Comparison of ENCODE assay signal across 8 cellular contexts in genomic region chr6:68343901-68344300, GRCh38.
DNase-seq lines count a peak whose midpoint lies in the region; ATAC-seq and TF ChIP-seq lines count a peak whose summit lies in the region.

No MANE protein-coding gene starts in this region.

- CTCF ChIA-PET in Panc1 (lab: Charles Lee) = interaction anchor here (0.6 to 0.8 kb wide), 4 partner anchors 136 to 1277 kb away, joined by 3 to 4 read pairs (median 3); no protein-coding TSS in a partner anchor

- intact Hi-C loops in Panc1 (cut with micrococcal nuclease; ENCODE audit: unreplicated experiment) (loop anchor here (5.0 kb wide), 1 partner anchor 433 kb away; no protein-coding TSS in a partner anchor), upper lobe of right lung (cut with DNase I) (no loop called here)

- H3K4me1 ChIP-seq in Panc1 (ENCODE audit: control insufficient read depth, insufficient read depth, low read length) = no peaks in the 10 kb centered on the region
- H3K4me1 ChIP-seq in upper lobe of right lung = no peaks in the 10 kb centered on the region

- DNase-seq in GM10266 (ENCODE audit: extremely low spot score) (peak; percentile 17), HCEC 1CT (peak; percentile 71), M059J (ENCODE audit: low read depth) (peak; percentile 79), Panc1 (ENCODE audit: low read depth, low spot score) (peak; percentile 22), fibroblast of the aortic adventitia (ENCODE audit: low read depth) (peak; percentile 2), upper lobe of right lung (no peak), GM03348 (ENCODE audit: low spot score) (no peak), activated gamma-delta T cell (lab: John Stamatoyannopoulos, UW) (no peak)

- H3K4me3 ChIP-seq in Panc1 (ENCODE audit: low read depth in 2 of 2, low read length in 2 of 2) = no peak overlapping the region
- no peak overlapping the region for H3K4me3 ChIP-seq in fibroblast of the aortic adventitia (ENCODE audit: low read depth, low read length)
- H3K4me3 ChIP-seq in upper lobe of right lung = no peak overlapping the region

- in situ Hi-C loops in Panc1 (cut with HindIII; ENCODE audit: low pct_unique_long_range_greater_than_20kb, low sequenced_read_pairs) = no loop called here

- peak; percentile 40 for TF ChIP-seq CTCF in GM10266 (IDR thresholded peaks at IDR 0.05; ENCODE audit: control insufficient read depth, insufficient read depth, low read depth, missing control alignments)
- TF ChIP-seq CTCF in Panc1 (IDR thresholded peaks at IDR 0.05) = peak; percentile 73
- TF ChIP-seq CTCF in fibroblast of the aortic adventitia (IDR thresholded peaks at IDR 0.05; ENCODE audit: insufficient read depth, low read length) = no peak
- peak; percentile 35 for TF ChIP-seq CTCF in upper lobe of right lung (IDR thresholded peaks at IDR 0.05)

- no peaks in the 10 kb centered on the region for H3K9me3 ChIP-seq in Panc1 (ENCODE audit: control insufficient read depth, insufficient read depth, low read depth, low read length)
- no peaks in the 10 kb centered on the region for H3K9me3 ChIP-seq in upper lobe of right lung

- BruUV-seq in Panc1 (replicated peaks; lab: Mats Ljungman, UMichigan) = no TSS peak

- H3K27me3 ChIP-seq in Panc1 (ENCODE audit: control insufficient read depth, insufficient read depth, low read length) (no peaks in the 10 kb centered on the region), upper lobe of right lung (no peaks in the 10 kb centered on the region)

- H3K27ac ChIP-seq in Panc1 (ENCODE audit: low read length) (no peak overlapping the region), upper lobe of right lung (no peak overlapping the region)

- ATAC-seq in Panc1 (peak; percentile 81), upper lobe of right lung (peak; percentile 61)

- POLR2A ChIA-PET in Panc1 (lab: Charles Lee) = no interaction called here

- H3K36me3 ChIP-seq in Panc1 (ENCODE audit: control insufficient read depth, insufficient read depth, low read length) (no peaks in the 10 kb centered on the region), upper lobe of right lung (no peaks in the 10 kb centered on the region)

Comparison
In these comparisons a context has a peak if more than half of its experiments do, and no peak if none do; other contexts are left out.
1. DNase-seq: peak in GM10266 (single experiment), HCEC 1CT (single experiment), M059J (single experiment), Panc1 (single experiment) and fibroblast of the aortic adventitia (single experiment); none in upper lobe of right lung (single experiment), GM03348 (single experiment) and activated gamma-delta T cell (single experiment).